1 cellular context compared by ENCODE assay signal in the genomic region with DNA sequence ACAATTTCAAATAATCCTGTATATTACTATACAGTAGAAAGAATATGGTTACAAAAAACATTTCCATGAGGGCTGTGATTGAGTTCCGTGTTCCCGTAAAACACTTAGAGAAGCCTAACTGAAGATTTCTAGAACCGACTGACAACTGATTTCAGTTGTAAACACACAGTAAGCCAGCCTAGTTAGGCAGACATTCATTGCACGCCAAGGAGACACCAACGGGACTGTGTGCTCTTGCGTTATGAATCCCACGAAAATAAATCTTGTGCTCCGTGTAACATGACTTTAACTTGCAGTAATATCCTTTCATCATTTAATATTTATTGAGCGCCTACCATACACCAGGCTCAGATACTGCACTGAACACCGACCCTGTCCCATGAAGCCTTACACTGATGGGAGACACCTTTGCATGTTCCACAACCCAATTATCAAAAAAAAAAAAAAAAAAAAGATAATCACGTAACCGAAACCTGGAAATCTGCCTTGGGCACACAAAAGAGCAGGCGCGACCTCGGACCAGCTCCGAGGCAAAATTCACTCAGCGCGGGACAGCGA.
TF ChIP-seq lines count a peak whose summit lies in the region.

No MANE protein-coding gene starts in this region.

TF ChIP-seq in GM12878, 131 proteins besides CTCF, POLR2A, EP300 and RAD21 (continued from another document and continues in another):
- TF ChIP-seq, protein P1, sequence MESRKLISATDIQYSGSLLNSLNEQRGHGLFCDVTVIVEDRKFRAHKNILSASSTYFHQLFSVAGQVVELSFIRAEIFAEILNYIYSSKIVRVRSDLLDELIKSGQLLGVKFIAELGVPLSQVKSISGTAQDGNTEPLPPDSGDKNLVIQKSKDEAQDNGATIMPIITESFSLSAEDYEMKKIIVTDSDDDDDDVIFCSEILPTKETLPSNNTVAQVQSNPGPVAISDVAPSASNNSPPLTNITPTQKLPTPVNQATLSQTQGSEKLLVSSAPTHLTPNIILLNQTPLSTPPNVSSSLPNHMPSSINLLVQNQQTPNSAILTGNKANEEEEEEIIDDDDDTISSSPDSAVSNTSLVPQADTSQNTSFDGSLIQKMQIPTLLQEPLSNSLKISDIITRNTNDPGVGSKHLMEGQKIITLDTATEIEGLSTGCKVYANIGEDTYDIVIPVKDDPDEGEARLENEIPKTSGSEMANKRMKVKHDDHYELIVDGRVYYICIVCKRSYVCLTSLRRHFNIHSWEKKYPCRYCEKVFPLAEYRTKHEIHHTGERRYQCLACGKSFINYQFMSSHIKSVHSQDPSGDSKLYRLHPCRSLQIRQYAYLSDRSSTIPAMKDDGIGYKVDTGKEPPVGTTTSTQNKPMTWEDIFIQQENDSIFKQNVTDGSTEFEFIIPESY (IDR thresholded peaks at IDR 0.05), result no peak
- TF ChIP-seq EGR1 (IDR thresholded peaks at IDR 0.05; ENCODE audit: borderline replicate concordance in 1 of 2, low read depth in 2 of 2, low read length in 2 of 2), result no peak
- no peak for TF ChIP-seq SRF (IDR thresholded peaks at IDR 0.05; ENCODE audit: low read depth in 2 of 2, low read length in 2 of 2)
- TF ChIP-seq ZNF207 (IDR thresholded peaks at IDR 0.05; ENCODE audit: borderline replicate concordance), result no peak
- TF ChIP-seq, protein P2, sequence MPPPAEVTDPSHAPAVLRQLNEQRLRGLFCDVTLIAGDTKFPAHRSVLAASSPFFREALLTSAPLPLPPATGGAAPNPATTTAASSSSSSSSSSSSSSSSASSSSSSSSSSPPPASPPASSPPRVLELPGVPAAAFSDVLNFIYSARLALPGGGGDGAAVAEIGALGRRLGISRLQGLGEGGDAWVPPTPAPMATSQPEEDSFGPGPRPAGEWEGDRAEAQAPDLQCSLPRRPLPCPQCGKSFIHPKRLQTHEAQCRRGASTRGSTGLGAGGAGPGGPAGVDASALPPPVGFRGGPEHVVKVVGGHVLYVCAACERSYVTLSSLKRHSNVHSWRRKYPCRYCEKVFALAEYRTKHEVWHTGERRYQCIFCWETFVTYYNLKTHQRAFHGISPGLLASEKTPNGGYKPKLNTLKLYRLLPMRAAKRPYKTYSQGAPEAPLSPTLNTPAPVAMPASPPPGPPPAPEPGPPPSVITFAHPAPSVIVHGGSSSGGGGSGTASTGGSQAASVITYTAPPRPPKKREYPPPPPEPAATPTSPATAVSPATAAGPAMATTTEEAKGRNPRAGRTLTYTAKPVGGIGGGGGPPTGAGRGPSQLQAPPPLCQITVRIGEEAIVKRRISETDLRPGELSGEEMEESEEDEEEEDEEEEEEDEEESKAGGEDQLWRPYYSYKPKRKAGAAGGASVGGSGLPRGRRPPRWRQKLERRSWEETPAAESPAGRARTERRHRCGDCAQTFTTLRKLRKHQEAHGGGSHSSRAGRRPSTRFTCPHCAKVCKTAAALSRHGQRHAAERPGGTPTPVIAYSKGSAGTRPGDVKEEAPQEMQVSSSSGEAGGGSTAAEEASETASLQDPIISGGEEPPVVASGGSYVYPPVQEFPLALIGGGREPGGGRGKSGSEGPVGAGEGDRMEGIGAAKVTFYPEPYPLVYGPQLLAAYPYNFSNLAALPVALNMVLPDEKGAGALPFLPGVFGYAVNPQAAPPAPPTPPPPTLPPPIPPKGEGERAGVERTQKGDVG (CRISPR knock-in tag; IDR thresholded peaks at IDR 0.05), result no peak
- TF ChIP-seq, protein P3, sequence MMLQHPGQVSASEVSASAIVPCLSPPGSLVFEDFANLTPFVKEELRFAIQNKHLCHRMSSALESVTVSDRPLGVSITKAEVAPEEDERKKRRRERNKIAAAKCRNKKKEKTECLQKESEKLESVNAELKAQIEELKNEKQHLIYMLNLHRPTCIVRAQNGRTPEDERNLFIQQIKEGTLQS (IDR thresholded peaks at IDR 0.05; ENCODE audit: borderline replicate concordance, extremely low read depth, low read depth, low read length), result no peak
- no peak for TF ChIP-seq KAT2A (conservative IDR thresholded peaks at IDR 0.05; ENCODE audit: control insufficient read depth, low read depth, low read length)
- TF ChIP-seq NRF1 (conservative IDR thresholded peaks at IDR 0.05; ENCODE audit: low read depth, low read length), result no peak
- TF ChIP-seq NBN (IDR thresholded peaks at IDR 0.05), result peak; percentile 94
- TF ChIP-seq CBX5 (IDR thresholded peaks at IDR 0.05; ENCODE audit: low read depth), result 0 out of 2 replicates have a peak, but pooled peaks have one; percentile 9
- no peak for TF ChIP-seq SPI1 (IDR thresholded peaks at IDR 0.05; ENCODE audit: borderline replicate concordance, insufficient read depth, low read depth, low read length)
- TF ChIP-seq BHLHE40 (IDR thresholded peaks at IDR 0.05; ENCODE audit: borderline replicate concordance in 1 of 2, low read depth in 2 of 2, low read length in 1 of 2), result no peak
- TF ChIP-seq TCF3 (IDR thresholded peaks at IDR 0.05; ENCODE audit: borderline replicate concordance, insufficient read depth, low read depth, low read length), result no peak
- TF ChIP-seq BACH1 (IDR thresholded peaks at IDR 0.05; ENCODE audit: borderline replicate concordance), result no peak
- no peak for TF ChIP-seq TCF7 (IDR thresholded peaks at IDR 0.05; ENCODE audit: borderline replicate concordance)
- TF ChIP-seq, protein P4, sequence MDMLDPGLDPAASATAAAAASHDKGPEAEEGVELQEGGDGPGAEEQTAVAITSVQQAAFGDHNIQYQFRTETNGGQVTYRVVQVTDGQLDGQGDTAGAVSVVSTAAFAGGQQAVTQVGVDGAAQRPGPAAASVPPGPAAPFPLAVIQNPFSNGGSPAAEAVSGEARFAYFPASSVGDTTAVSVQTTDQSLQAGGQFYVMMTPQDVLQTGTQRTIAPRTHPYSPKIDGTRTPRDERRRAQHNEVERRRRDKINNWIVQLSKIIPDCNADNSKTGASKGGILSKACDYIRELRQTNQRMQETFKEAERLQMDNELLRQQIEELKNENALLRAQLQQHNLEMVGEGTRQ (IDR thresholded peaks at IDR 0.05; ENCODE audit: borderline replicate concordance, low read depth, low read length), result no peak
- no peak for TF ChIP-seq TCF12 (IDR thresholded peaks at IDR 0.05; ENCODE audit: low read depth, low read length)
- TF ChIP-seq LARP7 (IDR thresholded peaks at IDR 0.05), result no peak
- no peak for TF ChIP-seq RBBP5 (conservative IDR thresholded peaks at IDR 0.05)
- TF ChIP-seq RB1 (IDR thresholded peaks at IDR 0.05; ENCODE audit: borderline replicate concordance), result no peak
- TF ChIP-seq, protein P5, sequence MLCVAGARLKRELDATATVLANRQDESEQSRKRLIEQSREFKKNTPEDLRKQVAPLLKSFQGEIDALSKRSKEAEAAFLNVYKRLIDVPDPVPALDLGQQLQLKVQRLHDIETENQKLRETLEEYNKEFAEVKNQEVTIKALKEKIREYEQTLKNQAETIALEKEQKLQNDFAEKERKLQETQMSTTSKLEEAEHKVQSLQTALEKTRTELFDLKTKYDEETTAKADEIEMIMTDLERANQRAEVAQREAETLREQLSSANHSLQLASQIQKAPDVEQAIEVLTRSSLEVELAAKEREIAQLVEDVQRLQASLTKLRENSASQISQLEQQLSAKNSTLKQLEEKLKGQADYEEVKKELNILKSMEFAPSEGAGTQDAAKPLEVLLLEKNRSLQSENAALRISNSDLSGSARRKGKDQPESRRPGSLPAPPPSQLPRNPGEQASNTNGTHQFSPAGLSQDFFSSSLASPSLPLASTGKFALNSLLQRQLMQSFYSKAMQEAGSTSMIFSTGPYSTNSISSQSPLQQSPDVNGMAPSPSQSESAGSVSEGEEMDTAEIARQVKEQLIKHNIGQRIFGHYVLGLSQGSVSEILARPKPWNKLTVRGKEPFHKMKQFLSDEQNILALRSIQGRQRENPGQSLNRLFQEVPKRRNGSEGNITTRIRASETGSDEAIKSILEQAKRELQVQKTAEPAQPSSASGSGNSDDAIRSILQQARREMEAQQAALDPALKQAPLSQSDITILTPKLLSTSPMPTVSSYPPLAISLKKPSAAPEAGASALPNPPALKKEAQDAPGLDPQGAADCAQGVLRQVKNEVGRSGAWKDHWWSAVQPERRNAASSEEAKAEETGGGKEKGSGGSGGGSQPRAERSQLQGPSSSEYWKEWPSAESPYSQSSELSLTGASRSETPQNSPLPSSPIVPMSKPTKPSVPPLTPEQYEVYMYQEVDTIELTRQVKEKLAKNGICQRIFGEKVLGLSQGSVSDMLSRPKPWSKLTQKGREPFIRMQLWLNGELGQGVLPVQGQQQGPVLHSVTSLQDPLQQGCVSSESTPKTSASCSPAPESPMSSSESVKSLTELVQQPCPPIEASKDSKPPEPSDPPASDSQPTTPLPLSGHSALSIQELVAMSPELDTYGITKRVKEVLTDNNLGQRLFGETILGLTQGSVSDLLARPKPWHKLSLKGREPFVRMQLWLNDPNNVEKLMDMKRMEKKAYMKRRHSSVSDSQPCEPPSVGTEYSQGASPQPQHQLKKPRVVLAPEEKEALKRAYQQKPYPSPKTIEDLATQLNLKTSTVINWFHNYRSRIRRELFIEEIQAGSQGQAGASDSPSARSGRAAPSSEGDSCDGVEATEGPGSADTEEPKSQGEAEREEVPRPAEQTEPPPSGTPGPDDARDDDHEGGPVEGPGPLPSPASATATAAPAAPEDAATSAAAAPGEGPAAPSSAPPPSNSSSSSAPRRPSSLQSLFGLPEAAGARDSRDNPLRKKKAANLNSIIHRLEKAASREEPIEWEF (IDR thresholded peaks at IDR 0.05; ENCODE audit: insufficient replicate concordance, low read depth, low read length), result no peak
- TF ChIP-seq NFYA (IDR thresholded peaks at IDR 0.05; ENCODE audit: borderline replicate concordance, low read depth, low read length), result no peak
- 0 out of 4 replicates have a peak, but pooled peaks of 1 of the 2 experiments have one; percentile 27 for TF ChIP-seq IKZF2 (IDR thresholded peaks at IDR 0.05)
- no peak for TF ChIP-seq RAD51 (IDR thresholded peaks at IDR 0.05)
- TF ChIP-seq ETV6 (conservative IDR thresholded peaks at IDR 0.05 in 1 of 2, IDR thresholded peaks at IDR 0.05 in 1 of 2; ENCODE audit: borderline replicate concordance in 1 of 2, low read depth in 1 of 2), result no peak
- TF ChIP-seq, protein P6, sequence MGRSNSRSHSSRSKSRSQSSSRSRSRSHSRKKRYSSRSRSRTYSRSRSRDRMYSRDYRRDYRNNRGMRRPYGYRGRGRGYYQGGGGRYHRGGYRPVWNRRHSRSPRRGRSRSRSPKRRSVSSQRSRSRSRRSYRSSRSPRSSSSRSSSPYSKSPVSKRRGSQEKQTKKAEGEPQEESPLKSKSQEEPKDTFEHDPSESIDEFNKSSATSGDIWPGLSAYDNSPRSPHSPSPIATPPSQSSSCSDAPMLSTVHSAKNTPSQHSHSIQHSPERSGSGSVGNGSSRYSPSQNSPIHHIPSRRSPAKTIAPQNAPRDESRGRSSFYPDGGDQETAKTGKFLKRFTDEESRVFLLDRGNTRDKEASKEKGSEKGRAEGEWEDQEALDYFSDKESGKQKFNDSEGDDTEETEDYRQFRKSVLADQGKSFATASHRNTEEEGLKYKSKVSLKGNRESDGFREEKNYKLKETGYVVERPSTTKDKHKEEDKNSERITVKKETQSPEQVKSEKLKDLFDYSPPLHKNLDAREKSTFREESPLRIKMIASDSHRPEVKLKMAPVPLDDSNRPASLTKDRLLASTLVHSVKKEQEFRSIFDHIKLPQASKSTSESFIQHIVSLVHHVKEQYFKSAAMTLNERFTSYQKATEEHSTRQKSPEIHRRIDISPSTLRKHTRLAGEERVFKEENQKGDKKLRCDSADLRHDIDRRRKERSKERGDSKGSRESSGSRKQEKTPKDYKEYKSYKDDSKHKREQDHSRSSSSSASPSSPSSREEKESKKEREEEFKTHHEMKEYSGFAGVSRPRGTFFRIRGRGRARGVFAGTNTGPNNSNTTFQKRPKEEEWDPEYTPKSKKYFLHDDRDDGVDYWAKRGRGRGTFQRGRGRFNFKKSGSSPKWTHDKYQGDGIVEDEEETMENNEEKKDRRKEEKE (IDR thresholded peaks at IDR 0.05), result no peak
- TF ChIP-seq SMC3 (IDR thresholded peaks at IDR 0.05; ENCODE audit: borderline replicate concordance, low read length), result no peak; the same call in 1 of the 2 replicates
- TF ChIP-seq PML (IDR thresholded peaks at IDR 0.05; ENCODE audit: low read length), result peak; percentile 89
- TF ChIP-seq, protein P7, sequence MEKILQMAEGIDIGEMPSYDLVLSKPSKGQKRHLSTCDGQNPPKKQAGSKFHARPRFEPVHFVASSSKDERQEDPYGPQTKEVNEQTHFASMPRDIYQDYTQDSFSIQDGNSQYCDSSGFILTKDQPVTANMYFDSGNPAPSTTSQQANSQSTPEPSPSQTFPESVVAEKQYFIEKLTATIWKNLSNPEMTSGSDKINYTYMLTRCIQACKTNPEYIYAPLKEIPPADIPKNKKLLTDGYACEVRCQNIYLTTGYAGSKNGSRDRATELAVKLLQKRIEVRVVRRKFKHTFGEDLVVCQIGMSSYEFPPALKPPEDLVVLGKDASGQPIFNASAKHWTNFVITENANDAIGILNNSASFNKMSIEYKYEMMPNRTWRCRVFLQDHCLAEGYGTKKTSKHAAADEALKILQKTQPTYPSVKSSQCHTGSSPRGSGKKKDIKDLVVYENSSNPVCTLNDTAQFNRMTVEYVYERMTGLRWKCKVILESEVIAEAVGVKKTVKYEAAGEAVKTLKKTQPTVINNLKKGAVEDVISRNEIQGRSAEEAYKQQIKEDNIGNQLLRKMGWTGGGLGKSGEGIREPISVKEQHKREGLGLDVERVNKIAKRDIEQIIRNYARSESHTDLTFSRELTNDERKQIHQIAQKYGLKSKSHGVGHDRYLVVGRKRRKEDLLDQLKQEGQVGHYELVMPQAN (conservative IDR thresholded peaks at IDR 0.05), result no peak
- TF ChIP-seq, protein P8, sequence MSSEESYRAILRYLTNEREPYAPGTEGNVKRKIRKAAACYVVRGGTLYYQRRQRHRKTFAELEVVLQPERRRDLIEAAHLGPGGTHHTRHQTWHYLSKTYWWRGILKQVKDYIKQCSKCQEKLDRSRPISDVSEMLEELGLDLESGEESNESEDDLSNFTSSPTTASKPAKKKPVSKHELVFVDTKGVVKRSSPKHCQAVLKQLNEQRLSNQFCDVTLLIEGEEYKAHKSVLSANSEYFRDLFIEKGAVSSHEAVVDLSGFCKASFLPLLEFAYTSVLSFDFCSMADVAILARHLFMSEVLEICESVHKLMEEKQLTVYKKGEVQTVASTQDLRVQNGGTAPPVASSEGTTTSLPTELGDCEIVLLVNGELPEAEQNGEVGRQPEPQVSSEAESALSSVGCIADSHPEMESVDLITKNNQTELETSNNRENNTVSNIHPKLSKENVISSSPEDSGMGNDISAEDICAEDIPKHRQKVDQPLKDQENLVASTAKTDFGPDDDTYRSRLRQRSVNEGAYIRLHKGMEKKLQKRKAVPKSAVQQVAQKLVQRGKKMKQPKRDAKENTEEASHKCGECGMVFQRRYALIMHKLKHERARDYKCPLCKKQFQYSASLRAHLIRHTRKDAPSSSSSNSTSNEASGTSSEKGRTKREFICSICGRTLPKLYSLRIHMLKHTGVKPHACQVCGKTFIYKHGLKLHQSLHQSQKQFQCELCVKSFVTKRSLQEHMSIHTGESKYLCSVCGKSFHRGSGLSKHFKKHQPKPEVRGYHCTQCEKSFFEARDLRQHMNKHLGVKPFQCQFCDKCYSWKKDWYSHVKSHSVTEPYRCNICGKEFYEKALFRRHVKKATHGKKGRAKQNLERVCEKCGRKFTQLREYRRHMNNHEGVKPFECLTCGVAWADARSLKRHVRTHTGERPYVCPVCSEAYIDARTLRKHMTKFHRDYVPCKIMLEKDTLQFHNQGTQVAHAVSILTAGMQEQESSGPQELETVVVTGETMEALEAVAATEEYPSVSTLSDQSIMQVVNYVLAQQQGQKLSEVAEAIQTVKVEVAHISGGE (CRISPR knock-in tag; IDR thresholded peaks at IDR 0.05), result no peak
- peak; percentile 42; the same call in 1 of the 2 replicates for TF ChIP-seq ZNF384 (IDR thresholded peaks at IDR 0.05; ENCODE audit: borderline replicate concordance, low read depth, low read length)
- TF ChIP-seq STAT3 (IDR thresholded peaks at IDR 0.05; ENCODE audit: low read depth, low read length), result no peak
